ENCODE assay signal across 2 cellular contexts in genomic region chr16:30395992-30396560, GRCh38.
TF ChIP-seq lines count a peak whose summit lies in the region.

No MANE protein-coding gene starts in this region.

TF ChIP-seq in IMR-90, 13 proteins besides CTCF, POLR2A, EP300 and RAD21:
- no peak for TF ChIP-seq FOS (IDR thresholded peaks at IDR 0.05; ENCODE audit: low read depth, low read length)
- TF ChIP-seq CEBPB (IDR thresholded peaks at IDR 0.05; ENCODE audit: low read depth, low read length): no peak

TF ChIP-seq in GM12878, 131 proteins besides CTCF, POLR2A, EP300 and RAD21:
- 0 out of 2 replicates have a peak, but pooled peaks have one; percentile 15 for TF ChIP-seq HDGF (IDR thresholded peaks at IDR 0.05)
- no peak for TF ChIP-seq STAT1 (conservative IDR thresholded peaks at IDR 0.05)
- TF ChIP-seq IKZF2 (IDR thresholded peaks at IDR 0.05): 0 out of 4 replicates have a peak, but pooled peaks of 1 of the 2 experiments have one; percentile 17
- TF ChIP-seq MAX (IDR thresholded peaks at IDR 0.05; ENCODE audit: low read depth, low read length): no peak
TF ChIP-seq in GM12878: peak in this region for 2.
